1 cellular context compared by ENCODE assay signal in the genomic region with DNA sequence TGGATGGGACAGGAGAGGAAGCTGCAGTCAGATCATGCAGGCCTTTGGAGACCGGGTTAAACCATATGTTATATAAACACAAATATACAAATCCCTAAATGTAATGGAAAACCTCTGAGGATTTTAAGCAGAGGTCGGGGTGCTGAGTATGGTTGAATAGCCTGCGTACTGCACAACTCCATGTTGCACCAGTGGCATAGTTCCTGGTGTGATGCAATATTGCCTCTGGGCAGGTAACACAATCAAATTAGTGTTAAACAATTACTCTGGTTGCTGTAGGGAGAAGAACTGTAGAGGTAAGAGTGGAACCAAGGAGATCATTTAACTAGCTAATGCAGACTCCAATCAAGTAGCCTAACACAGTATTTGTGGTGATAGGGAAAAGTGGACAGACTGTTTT.
A peak's percentile ranks its signal among the peaks of the same experiment; 100 is the strongest.
TF ChIP-seq lines count a peak whose summit lies in the region.

No MANE protein-coding gene starts in this region.

TF ChIP-seq in HCT116, 20 proteins besides CTCF, POLR2A, EP300 and RAD21 (continued from another document):
- TF ChIP-seq, protein P1, sequence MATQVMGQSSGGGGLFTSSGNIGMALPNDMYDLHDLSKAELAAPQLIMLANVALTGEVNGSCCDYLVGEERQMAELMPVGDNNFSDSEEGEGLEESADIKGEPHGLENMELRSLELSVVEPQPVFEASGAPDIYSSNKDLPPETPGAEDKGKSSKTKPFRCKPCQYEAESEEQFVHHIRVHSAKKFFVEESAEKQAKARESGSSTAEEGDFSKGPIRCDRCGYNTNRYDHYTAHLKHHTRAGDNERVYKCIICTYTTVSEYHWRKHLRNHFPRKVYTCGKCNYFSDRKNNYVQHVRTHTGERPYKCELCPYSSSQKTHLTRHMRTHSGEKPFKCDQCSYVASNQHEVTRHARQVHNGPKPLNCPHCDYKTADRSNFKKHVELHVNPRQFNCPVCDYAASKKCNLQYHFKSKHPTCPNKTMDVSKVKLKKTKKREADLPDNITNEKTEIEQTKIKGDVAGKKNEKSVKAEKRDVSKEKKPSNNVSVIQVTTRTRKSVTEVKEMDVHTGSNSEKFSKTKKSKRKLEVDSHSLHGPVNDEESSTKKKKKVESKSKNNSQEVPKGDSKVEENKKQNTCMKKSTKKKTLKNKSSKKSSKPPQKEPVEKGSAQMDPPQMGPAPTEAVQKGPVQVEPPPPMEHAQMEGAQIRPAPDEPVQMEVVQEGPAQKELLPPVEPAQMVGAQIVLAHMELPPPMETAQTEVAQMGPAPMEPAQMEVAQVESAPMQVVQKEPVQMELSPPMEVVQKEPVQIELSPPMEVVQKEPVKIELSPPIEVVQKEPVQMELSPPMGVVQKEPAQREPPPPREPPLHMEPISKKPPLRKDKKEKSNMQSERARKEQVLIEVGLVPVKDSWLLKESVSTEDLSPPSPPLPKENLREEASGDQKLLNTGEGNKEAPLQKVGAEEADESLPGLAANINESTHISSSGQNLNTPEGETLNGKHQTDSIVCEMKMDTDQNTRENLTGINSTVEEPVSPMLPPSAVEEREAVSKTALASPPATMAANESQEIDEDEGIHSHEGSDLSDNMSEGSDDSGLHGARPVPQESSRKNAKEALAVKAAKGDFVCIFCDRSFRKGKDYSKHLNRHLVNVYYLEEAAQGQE (IDR thresholded peaks at IDR 0.05; ENCODE audit: low read depth) = no peak
- TF ChIP-seq, protein P2, sequence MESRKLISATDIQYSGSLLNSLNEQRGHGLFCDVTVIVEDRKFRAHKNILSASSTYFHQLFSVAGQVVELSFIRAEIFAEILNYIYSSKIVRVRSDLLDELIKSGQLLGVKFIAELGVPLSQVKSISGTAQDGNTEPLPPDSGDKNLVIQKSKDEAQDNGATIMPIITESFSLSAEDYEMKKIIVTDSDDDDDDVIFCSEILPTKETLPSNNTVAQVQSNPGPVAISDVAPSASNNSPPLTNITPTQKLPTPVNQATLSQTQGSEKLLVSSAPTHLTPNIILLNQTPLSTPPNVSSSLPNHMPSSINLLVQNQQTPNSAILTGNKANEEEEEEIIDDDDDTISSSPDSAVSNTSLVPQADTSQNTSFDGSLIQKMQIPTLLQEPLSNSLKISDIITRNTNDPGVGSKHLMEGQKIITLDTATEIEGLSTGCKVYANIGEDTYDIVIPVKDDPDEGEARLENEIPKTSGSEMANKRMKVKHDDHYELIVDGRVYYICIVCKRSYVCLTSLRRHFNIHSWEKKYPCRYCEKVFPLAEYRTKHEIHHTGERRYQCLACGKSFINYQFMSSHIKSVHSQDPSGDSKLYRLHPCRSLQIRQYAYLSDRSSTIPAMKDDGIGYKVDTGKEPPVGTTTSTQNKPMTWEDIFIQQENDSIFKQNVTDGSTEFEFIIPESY (IDR thresholded peaks at IDR 0.05; ENCODE audit: extremely low read depth, insufficient replicate concordance, low read length) = no peak
- TF ChIP-seq POLR2AphosphoS5 (IDR thresholded peaks at IDR 0.05; ENCODE audit: low read depth, low read length) (peak; percentile 24; the same call in 1 of the 2 replicates), EGR1 (IDR thresholded peaks at IDR 0.05; ENCODE audit: low read depth) (no peak), SP1 (IDR thresholded peaks at IDR 0.05; ENCODE audit: low read depth) (0 out of 2 replicates have a peak, but pooled peaks have one; percentile 23)
